ENCODE assay signal across 13 cellular contexts in the genomic region with DNA sequence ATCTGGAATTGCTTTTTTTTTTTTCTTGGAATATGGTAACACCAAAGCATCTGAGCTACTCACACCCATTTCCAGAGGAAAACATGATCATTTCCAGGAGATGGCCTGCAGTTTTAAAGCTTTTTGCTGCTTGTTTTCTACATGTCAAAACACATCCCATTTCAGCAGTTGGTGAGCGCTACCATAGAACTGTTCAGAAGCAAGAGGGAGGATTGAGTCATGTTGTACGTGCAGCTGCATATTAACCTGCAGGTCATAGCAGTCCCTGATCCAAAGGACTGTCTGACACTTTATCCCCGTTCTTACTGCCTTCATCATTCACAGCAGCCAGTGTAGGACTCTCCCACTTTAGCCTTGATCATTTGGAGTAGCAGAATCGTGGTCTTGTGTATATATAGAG.
"Had no signal": no experiment of that assay in that cellular context is flagged by ENCODE, and none has a peak within 500 bp of the region (broad histone marks: within the 10 kb centered on the region; RNA-seq: fewer than 3 reads in every experiment).

No MANE protein-coding gene starts in this region.

- DNase-seq: activated T-cell treated with anti-CD3 and anti-CD28 coated beads, Interleukin-2, amount 50 U/mL, for 1 hour; dorsolateral prefrontal cortex; glutamatergic neuron; immature natural killer cell; left colon; nephron progenitor cell; stimulated activated CD4-positive, alpha-beta T cell treated with anti-CD3 and anti-CD28 coated beads, Interleukin-4, amount 100 ng/mL, for 1 hour; stimulated activated CD8-positive, alpha-beta memory T cell treated with anti-CD3 and anti-CD28 coated beads, Interleukin-4, amount 100 ng/mL, for 48 hours; stimulated activated naive CD8-positive, alpha-beta T cell treated with anti-CD3 and anti-CD28 coated beads, Interleukin-15, Interleukin-2, amounts not matched to agents 100 U/mL and 50 U/mL, for 24 hours; testis had no signal

- H3K27ac ChIP-seq: dorsolateral prefrontal cortex, testis had no signal

- H3K9me3 Mint-ChIP-seq: T-helper 2 cell treated with Interferon-gamma antibody and Interleukin-4, amounts not matched to agents 5 μg/mL and 100 μg/mL, for 36 hours had no signal

- H3K36me3 Mint-ChIP-seq: activated naive CD4-positive, alpha-beta T cell treated with anti-CD3 and anti-CD28 coated beads, Interleukin-2, amount 50 U/mL, for 24 hours; immature natural killer cell had no signal

- H3K27me3 Mint-ChIP-seq: activated naive CD4-positive, alpha-beta T cell treated with anti-CD3 and anti-CD28 coated beads, Interleukin-2, amount 50 U/mL, for 24 hours; memory B cell had no signal

- H3K4me3 ChIP-seq: dorsolateral prefrontal cortex, testis had no signal

- ATAC-seq: left colon; stimulated activated naive CD8-positive, alpha-beta T cell treated with anti-CD3 and anti-CD28 coated beads, Interleukin-15, Interleukin-2, amounts not matched to agents 100 U/mL and 50 U/mL, for 24 hours had no signal

- H3K4me3 Mint-ChIP-seq: activated naive CD4-positive, alpha-beta T cell treated with anti-CD3 and anti-CD28 coated beads, Interleukin-2, amount 50 U/mL, for 24 hours; immature natural killer cell; memory B cell; nephron progenitor cell; T-helper 2 cell treated with Interferon-gamma antibody and Interleukin-4, amounts not matched to agents 5 μg/mL and 100 μg/mL, for 36 hours had no signal

- H3K9me3 ChIP-seq: testis had no signal

- H3K27ac Mint-ChIP-seq: activated naive CD4-positive, alpha-beta T cell treated with anti-CD3 and anti-CD28 coated beads, Interleukin-2, amount 50 U/mL, for 24 hours; immature natural killer cell; memory B cell; nephron progenitor cell; T-helper 2 cell treated with Interferon-gamma antibody and Interleukin-4, amounts not matched to agents 5 μg/mL and 100 μg/mL, for 36 hours had no signal

- H3K27me3 ChIP-seq: dorsolateral prefrontal cortex, testis had no signal

- H3K4me1 Mint-ChIP-seq: activated naive CD4-positive, alpha-beta T cell treated with anti-CD3 and anti-CD28 coated beads, Interleukin-2, amount 50 U/mL, for 24 hours; immature natural killer cell had no signal
